Comparison of ENCODE assay signal across 14 cellular contexts in the genomic region with DNA sequence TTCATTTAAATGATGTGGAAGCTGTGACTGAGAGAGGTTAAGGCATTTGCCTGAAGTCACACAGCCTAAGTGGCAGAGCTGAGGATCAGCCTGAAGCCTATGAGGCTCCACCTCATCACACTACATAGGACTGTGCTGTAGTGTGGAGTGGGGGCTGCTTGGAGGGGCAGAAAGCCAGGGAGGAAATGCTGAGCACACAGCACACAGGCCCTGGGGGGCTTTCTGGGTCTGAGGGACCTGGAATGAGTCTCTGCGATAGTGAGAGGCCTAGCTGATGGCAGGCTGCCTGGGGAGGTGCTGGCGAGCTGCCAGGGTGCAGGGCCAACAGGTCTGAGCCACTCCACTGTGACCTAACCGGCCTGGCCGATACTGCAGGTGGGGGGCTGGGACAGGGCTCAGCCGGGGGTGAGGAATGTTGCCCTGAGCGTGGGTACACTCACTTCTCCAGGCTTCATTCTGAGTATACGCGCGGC. TPM values are rescaled to one million over a fixed set of nuclear protein-coding genes. Genes with fewer than 3 reads are reported as not detected.
A peak's percentile ranks its signal among the peaks of the same experiment; 100 is the strongest.
DNase-seq lines count a peak whose midpoint lies in the region; ATAC-seq and TF ChIP-seq lines count a peak whose summit lies in the region.
"Had no signal": no experiment of that assay in that cellular context is flagged by ENCODE, and none has a peak within 500 bp of the region (broad histone marks: within the 10 kb centered on the region; RNA-seq: fewer than 3 reads in every experiment).

No MANE protein-coding gene starts in this region.

- H3K36me3 Mint-ChIP-seq in natural killer cell treated with Interleukin-12 subunit alpha and Interleukin-12 subunit beta and Interleukin-15 and Interleukin-18, amount 100 ng/mL, for 72 hours = no peaks in the 10 kb centered on the region
- H3K36me3 Mint-ChIP-seq in natural killer cell = no peaks in the 10 kb centered on the region
- no peaks in the 10 kb centered on the region for H3K36me3 Mint-ChIP-seq in MCF 10A (ENCODE audit: insufficient read depth, unreplicated experiment)
- no peaks in the 10 kb centered on the region for H3K36me3 Mint-ChIP-seq in activated T-cell treated with anti-CD3 and anti-CD28 coated beads, Interleukin-2, amount 50 U/mL, for 72 hours (ENCODE audit: insufficient read depth in 2 of 2)
- H3K36me3 Mint-ChIP-seq: memory B cell had no signal

- H3K4me3 Mint-ChIP-seq in natural killer cell treated with Interleukin-12 subunit alpha and Interleukin-12 subunit beta and Interleukin-15 and Interleukin-18, amount 100 ng/mL, for 72 hours = no peak overlapping the region
- no peak overlapping the region for H3K4me3 Mint-ChIP-seq in natural killer cell
- no peak overlapping the region for H3K4me3 Mint-ChIP-seq in MCF 10A (ENCODE audit: unreplicated experiment)
- H3K4me3 Mint-ChIP-seq in activated T-cell treated with anti-CD3 and anti-CD28 coated beads, Interleukin-2, amount 50 U/mL, for 72 hours = no peak overlapping the region
- H3K4me3 Mint-ChIP-seq: memory B cell had no signal

- intact Hi-C loops in natural killer cell (cut with micrococcal nuclease) = no loop called here
- intact Hi-C loops in MCF 10A (cut with micrococcal nuclease) = no loop called here

- CTCF ChIA-PET in MCF 10A (lab: Yijun Ruan, JAX) = interaction anchor here (0.6 to 0.9 kb wide), 5 partner anchors 52 to 843 kb away, joined by 3 read pairs; no protein-coding TSS in a partner anchor

- H3K9me3 Mint-ChIP-seq in natural killer cell treated with Interleukin-12 subunit alpha and Interleukin-12 subunit beta and Interleukin-15 and Interleukin-18, amount 100 ng/mL, for 72 hours = no peaks in the 10 kb centered on the region
- H3K9me3 Mint-ChIP-seq in natural killer cell (no peaks in the 10 kb centered on the region), MCF 10A (ENCODE audit: unreplicated experiment) (no peaks in the 10 kb centered on the region)
- H3K9me3 Mint-ChIP-seq in activated T-cell treated with anti-CD3 and anti-CD28 coated beads, Interleukin-2, amount 50 U/mL, for 72 hours = no peaks in the 10 kb centered on the region
- H3K9me3 Mint-ChIP-seq: memory B cell had no signal

- no peaks in the 10 kb centered on the region for H3K36me3 ChIP-seq in kidney epithelial cell (ENCODE audit: control insufficient read depth, insufficient read depth, low read length)
- H3K36me3 ChIP-seq: Peyer's patch had no signal

- POLR2A ChIA-PET in MCF 10A (lab: Yijun Ruan, JAX) = no interaction called here

- no peak for DNase-seq in natural killer cell treated with Interleukin-12 subunit alpha and Interleukin-12 subunit beta and Interleukin-15 and Interleukin-18, amount 100 ng/mL, for 72 hours (ENCODE audit: low spot score)
- DNase-seq in natural killer cell (no peak), MCF 10A (ENCODE audit: unreplicated experiment) (peak; percentile 72), kidney epithelial cell (ENCODE audit: low read depth) (peak; percentile 41), CD1c-positive myeloid dendritic cell (ENCODE audit: extremely low spot score) (no peak)
- no peak for DNase-seq in activated T-cell treated with anti-CD3 and anti-CD28 coated beads, Interleukin-2, amount 50 U/mL, for 72 hours
- DNase-seq: activated CD4-positive, CD25-positive, alpha-beta regulatory T cell; cerebellar nuclear complex; Peyer's patch; stimulated activated CD4-positive, alpha-beta T cell treated with anti-CD3 and anti-CD28 coated beads, Interleukin-2, amount 100 ng/mL, for 48 hours had no signal

- H3K4me1 Mint-ChIP-seq in natural killer cell treated with Interleukin-12 subunit alpha and Interleukin-12 subunit beta and Interleukin-15 and Interleukin-18, amount 100 ng/mL, for 72 hours (ENCODE audit: low read depth in 2 of 2) = peaks cover 5% of the 10 kb centered on the region in 2 donors
- peaks cover 5 to 11% of the 10 kb centered on the region in 2 donors for H3K4me1 Mint-ChIP-seq in natural killer cell
- H3K4me1 Mint-ChIP-seq in MCF 10A (ENCODE audit: insufficient read depth, unreplicated experiment) = peaks cover 19% of the 10 kb centered on the region
- H3K4me1 Mint-ChIP-seq in activated T-cell treated with anti-CD3 and anti-CD28 coated beads, Interleukin-2, amount 50 U/mL, for 72 hours (ENCODE audit: low read depth) = peaks cover 6% of the 10 kb centered on the region

- H3K4me3 ChIP-seq in kidney epithelial cell (ENCODE audit: low read depth, low read length) = no peak overlapping the region
- H3K4me3 ChIP-seq: Peyer's patch had no signal

- H3K27ac Mint-ChIP-seq in natural killer cell treated with Interleukin-12 subunit alpha and Interleukin-12 subunit beta and Interleukin-15 and Interleukin-18, amount 100 ng/mL, for 72 hours = no peak overlapping the region
- H3K27ac Mint-ChIP-seq in natural killer cell (no peak overlapping the region), MCF 10A (ENCODE audit: low read depth, unreplicated experiment) (no peak overlapping the region)
- no peak overlapping the region for H3K27ac Mint-ChIP-seq in activated T-cell treated with anti-CD3 and anti-CD28 coated beads, Interleukin-2, amount 50 U/mL, for 72 hours
- H3K27ac Mint-ChIP-seq: memory B cell had no signal

- no TSS peak for BruUV-seq in MCF 10A (replicated peaks; lab: Mats Ljungman, UMichigan)

- ATAC-seq in natural killer cell treated with Interleukin-12 subunit alpha and Interleukin-12 subunit beta and Interleukin-15 and Interleukin-18, amount 100 ng/mL, for 72 hours = peak; percentile 27 to 50
- ATAC-seq in natural killer cell (no peak), GM18861 (IDR thresholded peaks at IDR 0.05; ENCODE audit: unreplicated experiment) (no peak), HG03196 (IDR thresholded peaks at IDR 0.05; ENCODE audit: unreplicated experiment) (no peak)
- no peak for ATAC-seq in activated T-cell treated with anti-CD3 and anti-CD28 coated beads, Interleukin-2, amount 50 U/mL, for 72 hours (replicated peaks in 1 of 2)
- ATAC-seq: foreskin keratinocyte had no signal

- no peaks in the 10 kb centered on the region for H3K27me3 ChIP-seq in kidney epithelial cell (ENCODE audit: control insufficient read depth, insufficient read depth, low read length)

- peaks cover 41 to 62% of the 10 kb centered on the region in 2 donors for H3K27me3 Mint-ChIP-seq in natural killer cell treated with Interleukin-12 subunit alpha and Interleukin-12 subunit beta and Interleukin-15 and Interleukin-18, amount 100 ng/mL, for 72 hours
- H3K27me3 Mint-ChIP-seq in natural killer cell (ENCODE audit: low read depth in 2 of 2) (peaks cover 42 to 50% of the 10 kb centered on the region in 2 donors), MCF 10A (ENCODE audit: insufficient read depth, unreplicated experiment) (peaks cover 15% of the 10 kb centered on the region)
- peaks cover 62% of the 10 kb centered on the region for H3K27me3 Mint-ChIP-seq in activated T-cell treated with anti-CD3 and anti-CD28 coated beads, Interleukin-2, amount 50 U/mL, for 72 hours (ENCODE audit: low read depth)

- TF ChIP-seq CTCF in natural killer cell (IDR thresholded peaks at IDR 0.05) (no peak), MCF 10A (IDR thresholded peaks at IDR 0.05; ENCODE audit: unreplicated experiment) (no peak), kidney epithelial cell (IDR thresholded peaks at IDR 0.05; ENCODE audit: insufficient read depth, low read length, poor library complexity, severe bottlenecking) (no peak)

RNA-seq across cellular contexts. Expression of gene ARHGAP40, which starts 2.2 kb away (rescaled TPM):
- not detected for total RNA-seq in natural killer cell treated with Interleukin-12 subunit alpha and Interleukin-12 subunit beta and Interleukin-15 and Interleukin-18, amount 100 ng/mL, for 72 hours
- total RNA-seq in natural killer cell = not detected
- not detected in 2 replicates for total RNA-seq in MCF 10A (2022)
- 2.8 and 5.6 TPM in 2 replicates for total RNA-seq in kidney epithelial cell
- not detected for total RNA-seq in activated T-cell treated with anti-CD3 and anti-CD28 coated beads, Interleukin-2, amount 50 U/mL, for 72 hours
- total RNA-seq: Peyer's patch had no signal

RNA-seq across cellular contexts. Expression of gene ADIG, which starts 18.4 kb away (rescaled TPM):
- total RNA-seq in natural killer cell treated with Interleukin-12 subunit alpha and Interleukin-12 subunit beta and Interleukin-15 and Interleukin-18, amount 100 ng/mL, for 72 hours = under 1 TPM in 1 of 2 donors, not detected in 1; 0.89 TPM
- total RNA-seq in natural killer cell = not detected
- total RNA-seq in MCF 10A (2022) = not detected in 2 replicates
- total RNA-seq in kidney epithelial cell = not detected in 2 replicates
- total RNA-seq in activated T-cell treated with anti-CD3 and anti-CD28 coated beads, Interleukin-2, amount 50 U/mL, for 72 hours = not detected
- total RNA-seq: foreskin keratinocyte, Peyer's patch had no signal

Comparison
In these comparisons a context has a peak if more than half of its experiments do, and no peak if none do; other contexts are left out.
1. ATAC-seq: peak in natural killer cell treated with Interleukin-12 subunit alpha and Interleukin-12 subunit beta and Interleukin-15 and Interleukin-18, amount 100 ng/mL, for 72 hours (2 of 2); none in natural killer cell (0 of 3), activated T-cell treated with anti-CD3 and anti-CD28 coated beads, Interleukin-2, amount 50 U/mL, for 72 hours (0 of 2), GM18861 (single experiment) and HG03196 (single experiment).
2. DNase-seq: peak in MCF 10A (single experiment) and kidney epithelial cell (single experiment); none in natural killer cell treated with Interleukin-12 subunit alpha and Interleukin-12 subunit beta and Interleukin-15 and Interleukin-18, amount 100 ng/mL, for 72 hours (single experiment), natural killer cell (single experiment), CD1c-positive myeloid dendritic cell (single experiment) and activated T-cell treated with anti-CD3 and anti-CD28 coated beads, Interleukin-2, amount 50 U/mL, for 72 hours (0 of 2).